In genomic region chr7:129684777-129685176, GRCh38 we compare ENCODE assay signal across 16 cellular contexts.
DNase-seq lines count a peak whose midpoint lies in the region; ATAC-seq, FAIRE-seq and TF ChIP-seq lines count a peak whose summit lies in the region.
"Had no signal": no experiment of that assay in that cellular context is flagged by ENCODE, and none has a peak within 500 bp of the region (broad histone marks: within the 10 kb centered on the region; RNA-seq: fewer than 3 reads in every experiment).

No MANE protein-coding gene starts in this region.

- WGBS in HepG2 (ENCODE audit: low lambda C conversion rate), result 94% methylated on average over 1 of the region's 1 CpG
- 95% methylated on average over 1 of the region's 1 CpG for WGBS in right lobe of liver (ENCODE audit: insufficient coverage, low coverage, low lambda C conversion rate, missing lambda C conversion rate)

- intact Hi-C loops in HepG2 (cut with micrococcal nuclease; ENCODE audit: unreplicated experiment) (no loop called here), right lobe of liver (cut with DNase I) (no loop called here), endothelial cell of umbilical vein (cut with micrococcal nuclease) (no loop called here)

- TF ChIP-seq POLR2A in HepG2 (IDR thresholded peaks at IDR 0.05; ENCODE audit: insufficient read depth in 1 of 2, low read depth in 2 of 2, low read length in 2 of 2), result no peak
- TF ChIP-seq POLR2A in right lobe of liver (IDR thresholded peaks at IDR 0.05), result no peak
- TF ChIP-seq POLR2A in endothelial cell of umbilical vein (IDR thresholded peaks at IDR 0.05; ENCODE audit: low read depth, low read length), result no peak

- H3K27ac Mint-ChIP-seq in activated naive CD8-positive, alpha-beta T cell treated with anti-CD3 and anti-CD28 coated beads, Interleukin-2, amount 50 U/mL, for 24 hours, result no peak overlapping the region
- H3K27ac Mint-ChIP-seq: activated naive CD8-positive, alpha-beta T cell treated with anti-CD3 and anti-CD28 coated beads for 36 hours; activated T-cell treated with anti-CD3 and anti-CD28 coated beads, Interleukin-2, amount 50 U/mL, for 24 hours; stimulated activated effector memory CD8-positive, alpha-beta T cell treated with anti-CD3 and anti-CD28 coated beads, Interleukin-12 subunit alpha, Interleukin-12 subunit beta, amount 100 ng/mL, for 72 hours had no signal

- dilution Hi-C loops in endothelial cell of umbilical vein (cut with MboI; ENCODE audit: extremely low pct_ligation_motif_present, low sequenced_read_pairs), result no loop called here

- BruUV-seq in HepG2 (replicated peaks; lab: Mats Ljungman, UMichigan), result no TSS peak
- BruUV-seq in endothelial cell of umbilical vein (replicated peaks; lab: Mats Ljungman, UMichigan), result no TSS peak

- H3K27me3 ChIP-seq in HepG2 (ENCODE audit: control insufficient read depth in 1 of 2, insufficient read depth in 2 of 2, low read length in 2 of 2) (no peaks in the 10 kb centered on the region), right lobe of liver (no peaks in the 10 kb centered on the region), endothelial cell of umbilical vein (ENCODE audit: control insufficient read depth in 2 of 2, insufficient read depth in 2 of 2, low read length in 2 of 2) (no peaks in the 10 kb centered on the region)
- H3K27me3 ChIP-seq: gastroesophageal sphincter, neutrophil had no signal

- H4K20me1 ChIP-seq in HepG2 (ENCODE audit: insufficient read depth, low read length), result no peaks in the 10 kb centered on the region
- no peaks in the 10 kb centered on the region for H4K20me1 ChIP-seq in endothelial cell of umbilical vein (replicated peaks; ENCODE audit: control insufficient read depth, extremely low read depth, insufficient read depth, low read length)

- ATAC-seq in HepG2 (no peak), right lobe of liver (no peak)
- no peak for ATAC-seq in activated naive CD8-positive, alpha-beta T cell treated with anti-CD3 and anti-CD28 coated beads, Interleukin-2, amount 50 U/mL, for 24 hours
- ATAC-seq: gastroesophageal sphincter; stimulated activated effector memory CD8-positive, alpha-beta T cell treated with anti-CD3 and anti-CD28 coated beads, Interleukin-12 subunit alpha, Interleukin-12 subunit beta, amount 100 ng/mL, for 72 hours had no signal

- no peak overlapping the region for H3K9ac ChIP-seq in HepG2 (ENCODE audit: insufficient read depth, low read depth, low read length)
- H3K9ac ChIP-seq in endothelial cell of umbilical vein (replicated peaks; ENCODE audit: extremely low read depth, insufficient read depth, low read length), result no peak overlapping the region

- H2AFZ ChIP-seq in HepG2 (ENCODE audit: low read length) (no peak overlapping the region), endothelial cell of umbilical vein (ENCODE audit: low read depth, low read length) (no peak overlapping the region)

- no peaks in the 10 kb centered on the region for H3K9me3 ChIP-seq in HepG2 (ENCODE audit: low read length)
- H3K9me3 ChIP-seq in right lobe of liver, result no peaks in the 10 kb centered on the region
- H3K9me3 ChIP-seq in endothelial cell of umbilical vein (replicated peaks; ENCODE audit: control insufficient read depth, insufficient read depth, low read length), result no peaks in the 10 kb centered on the region
- H3K9me3 ChIP-seq: gastroesophageal sphincter, neutrophil had no signal

- no peak overlapping the region for H3K27ac ChIP-seq in HepG2 (ENCODE audit: extremely low read length, insufficient read depth, low read length)
- no peak overlapping the region for H3K27ac ChIP-seq in right lobe of liver
- H3K27ac ChIP-seq in endothelial cell of umbilical vein (ENCODE audit: insufficient read depth, low read depth, low read length), result no peak overlapping the region
- H3K27ac ChIP-seq: gastroesophageal sphincter, neutrophil had no signal

- DNase-seq in HepG2 (ENCODE audit: low spot score), result peak; percentile 23
- no peak for DNase-seq in right lobe of liver
- DNase-seq in NCI-H748 (lab: John Stamatoyannopoulos, UW; ENCODE audit: unreplicated experiment), result peak; percentile 57
- DNase-seq in endothelial cell of umbilical vein (ENCODE audit: low read depth, low spot score), result peak; percentile 66
- no peak for DNase-seq in activated naive CD8-positive, alpha-beta T cell treated with anti-CD3 and anti-CD28 coated beads, Interleukin-2, amount 50 U/mL, for 24 hours
- DNase-seq in SIG-M5 (lab: John Stamatoyannopoulos, UW), result no peak
- DNase-seq in occipital lobe (lab: John Stamatoyannopoulos, UW), result no peak
- DNase-seq in stimulated activated CD4-positive, alpha-beta T cell treated with anti-CD3 and anti-CD28 coated beads, Interleukin-2, amount 100 ng/mL, for 48 hours, result no peak
- DNase-seq: activated naive CD8-positive, alpha-beta T cell treated with anti-CD3 and anti-CD28 coated beads for 36 hours; activated T-cell treated with anti-CD3 and anti-CD28 coated beads, Interleukin-2, amount 50 U/mL, for 24 hours; IMR-90; NCI-H1092 had no signal

- no peaks in the 10 kb centered on the region for H3K27me3 Mint-ChIP-seq in activated naive CD8-positive, alpha-beta T cell treated with anti-CD3 and anti-CD28 coated beads, Interleukin-2, amount 50 U/mL, for 24 hours
- H3K27me3 Mint-ChIP-seq: activated naive CD8-positive, alpha-beta T cell treated with anti-CD3 and anti-CD28 coated beads for 36 hours; activated T-cell treated with anti-CD3 and anti-CD28 coated beads, Interleukin-2, amount 50 U/mL, for 24 hours had no signal

- CTCF ChIA-PET in HepG2 (lab: Yijun Ruan, JAX; ENCODE audit: low intra/inter-chr PET ratio, low total read pairs) (no interaction called here), endothelial cell of umbilical vein (lab: Charles Lee) (interaction anchor here (0.9 kb wide), 1 partner anchor 41 kb away, joined by 3 read pairs; no protein-coding TSS in a partner anchor)

- no peaks in the 10 kb centered on the region for H3K9me3 Mint-ChIP-seq in activated naive CD8-positive, alpha-beta T cell treated with anti-CD3 and anti-CD28 coated beads, Interleukin-2, amount 50 U/mL, for 24 hours
- H3K9me3 Mint-ChIP-seq: activated naive CD8-positive, alpha-beta T cell treated with anti-CD3 and anti-CD28 coated beads for 36 hours; activated T-cell treated with anti-CD3 and anti-CD28 coated beads, Interleukin-2, amount 50 U/mL, for 24 hours; stimulated activated effector memory CD8-positive, alpha-beta T cell treated with anti-CD3 and anti-CD28 coated beads, Interleukin-12 subunit alpha, Interleukin-12 subunit beta, amount 100 ng/mL, for 72 hours had no signal

- POLR2A ChIA-PET in HepG2 (lab: Yijun Ruan, JAX), result no interaction called here
- POLR2A ChIA-PET in endothelial cell of umbilical vein (lab: Charles Lee), result no interaction called here

- peaks cover 13% of the 10 kb centered on the region for H3K36me3 Mint-ChIP-seq in activated naive CD8-positive, alpha-beta T cell treated with anti-CD3 and anti-CD28 coated beads, Interleukin-2, amount 50 U/mL, for 24 hours (ENCODE audit: low read depth)

- peaks cover 3% of the 10 kb centered on the region for H3K9me1 ChIP-seq in endothelial cell of umbilical vein (replicated peaks; ENCODE audit: control insufficient read depth, extremely low read depth, insufficient read depth, low read length)

- no peak for TF ChIP-seq EP300 in HepG2 (IDR thresholded peaks at IDR 0.05; ENCODE audit: low read depth in 2 of 2, low read length in 2 of 2)
- no peak for TF ChIP-seq EP300 in HepG2 (CRISPR knock-in tag; IDR thresholded peaks at IDR 0.05; ENCODE audit: borderline replicate concordance)

- H3K4me3 Mint-ChIP-seq in activated naive CD8-positive, alpha-beta T cell treated with anti-CD3 and anti-CD28 coated beads, Interleukin-2, amount 50 U/mL, for 24 hours, result no peak overlapping the region
- H3K4me3 Mint-ChIP-seq: activated naive CD8-positive, alpha-beta T cell treated with anti-CD3 and anti-CD28 coated beads for 36 hours; activated T-cell treated with anti-CD3 and anti-CD28 coated beads, Interleukin-2, amount 50 U/mL, for 24 hours; stimulated activated effector memory CD8-positive, alpha-beta T cell treated with anti-CD3 and anti-CD28 coated beads, Interleukin-12 subunit alpha, Interleukin-12 subunit beta, amount 100 ng/mL, for 72 hours had no signal

- TF ChIP-seq CTCF in HepG2 (CRISPR knock-in tag; IDR thresholded peaks at IDR 0.05), result no peak
- TF ChIP-seq CTCF in right lobe of liver (IDR thresholded peaks at IDR 0.05), result no peak
- TF ChIP-seq CTCF in endothelial cell of umbilical vein (IDR thresholded peaks at IDR 0.05; ENCODE audit: extremely low read depth in 1 of 2, insufficient read depth in 1 of 2, low read depth in 1 of 2, low read length in 2 of 2), result no peak

- no peaks in the 10 kb centered on the region for H3K4me1 Mint-ChIP-seq in activated naive CD8-positive, alpha-beta T cell treated with anti-CD3 and anti-CD28 coated beads, Interleukin-2, amount 50 U/mL, for 24 hours

- no peak for FAIRE-seq in HepG2 (lab: Jason Lieb, UNC)
- peak; percentile 12 for FAIRE-seq in endothelial cell of umbilical vein (lab: Jason Lieb, UNC)
- FAIRE-seq: TTC549 had no signal

- H3K4me1 ChIP-seq in HepG2 (ENCODE audit: insufficient read depth, low read length), result no peaks in the 10 kb centered on the region
- H3K4me1 ChIP-seq in right lobe of liver, result no peaks in the 10 kb centered on the region
- peaks cover 4% of the 10 kb centered on the region for H3K4me1 ChIP-seq in endothelial cell of umbilical vein (ENCODE audit: control insufficient read depth, extremely low read depth, insufficient read depth, low read length)
- H3K4me1 ChIP-seq: gastroesophageal sphincter had no signal

- H3K4me3 ChIP-seq in HepG2 (replicated peaks in 1 of 3; ENCODE audit: insufficient read depth in 1 of 3, low read depth in 2 of 3, low read length in 3 of 3), result no peak overlapping the region
- H3K4me3 ChIP-seq in right lobe of liver, result no peak overlapping the region
- H3K4me3 ChIP-seq in endothelial cell of umbilical vein (replicated peaks in 1 of 3; ENCODE audit: insufficient read depth in 1 of 3, low read depth in 1 of 3, low read length in 3 of 3), result no peak overlapping the region
- H3K4me3 ChIP-seq: gastroesophageal sphincter had no signal

- in situ Hi-C loops in HepG2 (cut with HindIII; ENCODE audit: extremely low pct_ligation_motif_present, low pct_unique_long_range_greater_than_20kb), result no loop called here

- H3K4me2 ChIP-seq in HepG2 (ENCODE audit: low read depth, low read length) (no peak overlapping the region), endothelial cell of umbilical vein (ENCODE audit: insufficient read depth, low read length) (no peak overlapping the region)

- H3K36me3 ChIP-seq in HepG2 (replicated peaks in 1 of 2; ENCODE audit: control insufficient read depth in 1 of 2, insufficient read depth in 2 of 2, low read length in 2 of 2), result peaks cover 0 to 4% of the 10 kb centered on the region in 2 experiments; a peak in 3 of 5 replicates
- no peaks in the 10 kb centered on the region for H3K36me3 ChIP-seq in right lobe of liver
- no peaks in the 10 kb centered on the region for H3K36me3 ChIP-seq in endothelial cell of umbilical vein (ENCODE audit: control insufficient read depth in 2 of 2, extremely low read depth in 1 of 2, insufficient read depth in 2 of 2, low read length in 2 of 2)

- no peaks in the 10 kb centered on the region for H3K79me2 ChIP-seq in HepG2 (ENCODE audit: insufficient read depth, low read length)
- H3K79me2 ChIP-seq in endothelial cell of umbilical vein (ENCODE audit: control insufficient read depth, insufficient read depth, low read length), result no peaks in the 10 kb centered on the region

- TF ChIP-seq RAD21 in HepG2 (CRISPR knock-in tag; IDR thresholded peaks at IDR 0.05), result no peak

TF ChIP-seq in endothelial cell of umbilical vein, 7 proteins besides CTCF, POLR2A, EP300 and RAD21 (continues in another document):
- TF ChIP-seq MYC (IDR thresholded peaks at IDR 0.05; ENCODE audit: low read depth, low read length), result no peak

Comparison
In these comparisons a context has a peak if more than half of its experiments do, and no peak if none do; other contexts are left out.
1. DNase-seq: peak in HepG2 (single experiment), NCI-H748 (single experiment) and endothelial cell of umbilical vein (single experiment); none in right lobe of liver (0 of 3), activated naive CD8-positive, alpha-beta T cell treated with anti-CD3 and anti-CD28 coated beads, Interleukin-2, amount 50 U/mL, for 24 hours (single experiment), SIG-M5 (single experiment), occipital lobe (single experiment) and stimulated activated CD4-positive, alpha-beta T cell treated with anti-CD3 and anti-CD28 coated beads, Interleukin-2, amount 100 ng/mL, for 48 hours (0 of 2).